In genomic region chr5:157859227-157859575, GRCh38 we compare ENCODE assay signal across 1 cellular context.
TF ChIP-seq lines count a peak whose summit lies in the region.

No MANE protein-coding gene starts in this region.

TF ChIP-seq in H1, 55 proteins besides CTCF, POLR2A, EP300 and RAD21 (continued from another document):
- TF ChIP-seq SAP30 (IDR thresholded peaks at IDR 0.05; ENCODE audit: insufficient read depth, insufficient replicate concordance, low read length) (no peak), RXRA (IDR thresholded peaks at IDR 0.05; ENCODE audit: insufficient read depth, low read depth, low read length) (no peak), YY1 (IDR thresholded peaks at IDR 0.05; ENCODE audit: low read depth, low read length) (peak; percentile 38; the same call in 1 of the 2 replicates), CREB1 (IDR thresholded peaks at IDR 0.05) (no peak)
TF ChIP-seq in H1: peak in this region for 1.
